8 cellular contexts compared by ENCODE assay signal in genomic region chr1:1351511-1352427, GRCh38. TPM values are rescaled to one million over a fixed set of nuclear protein-coding genes. Genes with fewer than 3 reads are reported as not detected.
DNase-seq lines count a peak whose midpoint lies in the region; ATAC-seq and TF ChIP-seq lines count a peak whose summit lies in the region.

No MANE protein-coding gene starts in this region.

- no TSS peak for BruUV-seq in IMR-90 (replicated peaks; lab: Mats Ljungman, UMichigan)

- no peak overlapping the region for H3K4me3 ChIP-seq in IMR-90 (ENCODE audit: insufficient read depth, low read depth, low read length)
- no peak overlapping the region for H3K4me3 ChIP-seq in naive thymus-derived CD4-positive, alpha-beta T cell (ENCODE audit: low read length)

- peaks cover 0 to 3% (median 0%) of the 10 kb centered on the region in 11 donors for H3K9me3 Mint-ChIP-seq in naive thymus-derived CD4-positive, alpha-beta T cell

- H3K27ac ChIP-seq in IMR-90 (ENCODE audit: insufficient read depth, low read length), result peak overlapping the region; percentile 50; the same call in 1 of the 2 replicates
- no peak overlapping the region for H3K27ac ChIP-seq in naive thymus-derived CD4-positive, alpha-beta T cell (ENCODE audit: low read depth, low read length)

- H3K36me3 Mint-ChIP-seq in naive thymus-derived CD4-positive, alpha-beta T cell, result peaks cover 0 to 2% (median 0%) of the 10 kb centered on the region in 5 donors

- H3K4ac ChIP-seq in IMR-90 (ENCODE audit: low read depth, low read length), result peak overlapping the region; percentile 39

- peak overlapping the region; percentile 59; the same call in 1 of the 2 replicates for H3K4me2 ChIP-seq in IMR-90 (ENCODE audit: low read depth, low read length)

- no peak overlapping the region for H4K91ac ChIP-seq in IMR-90 (ENCODE audit: insufficient read depth, low read depth, low read length)

- no peak overlapping the region for H2BK15ac ChIP-seq in IMR-90 (ENCODE audit: low read depth, low read length)

- H3K9ac ChIP-seq in IMR-90 (ENCODE audit: low read depth, low read length), result peak overlapping the region; percentile 25

- no peak for TF ChIP-seq CTCF in IMR-90 (conservative IDR thresholded peaks at IDR 0.05; ENCODE audit: low read depth, low read length)

- whole genome bisulfite sequencing in IMR-90 (ENCODE audit: extremely low coverage in 2 of 2, insufficient read length in 1 of 2), 2 experiments, result 43% methylated on average over 7 of the region's 29 CpGs; no CpG with 5 or more reads in 1 of the 2 experiments

- H3K9me3 ChIP-seq in IMR-90 (ENCODE audit: control insufficient read depth, insufficient read depth, low read length), result no peaks in the 10 kb centered on the region
- no peaks in the 10 kb centered on the region for H3K9me3 ChIP-seq in naive thymus-derived CD4-positive, alpha-beta T cell (ENCODE audit: control insufficient read depth in 2 of 3, low read length in 3 of 3)

- H2AK9ac ChIP-seq in IMR-90 (replicated peaks; ENCODE audit: low read depth, low read length, poor library complexity), result peak overlapping the region; percentile 82

- intact Hi-C loops in IMR-90 (cut with micrococcal nuclease), result no loop called here
- intact Hi-C loops in naive thymus-derived CD4-positive, alpha-beta T cell (cut with micrococcal nuclease), result no loop called here

- no peak overlapping the region for H3K56ac ChIP-seq in IMR-90 (ENCODE audit: extremely low read depth, insufficient read depth, low read length)

- peak overlapping the region; percentile 39; the same call in 1 of the 2 replicates for H2AK5ac ChIP-seq in IMR-90 (ENCODE audit: low read depth, low read length)

- H4K20me1 ChIP-seq in IMR-90 (ENCODE audit: insufficient read depth, low read length), result peaks cover 69% of the 10 kb centered on the region

- dilution Hi-C loops in IMR-90 (cut with HindIII; ENCODE audit: low sequenced_read_pairs, unreplicated experiment), result no loop called here

- no peak overlapping the region; the same call in 1 of the 2 replicates for H3K14ac ChIP-seq in IMR-90 (replicated peaks; ENCODE audit: low read depth, low read length)

- H4K8ac ChIP-seq in IMR-90 (ENCODE audit: low read depth in 2 of 2, low read length in 2 of 2), result peak overlapping the region; percentile 26 to 33; a peak in 1 of 4 replicates

- peaks cover 36% of the 10 kb centered on the region for H3K36me3 ChIP-seq in IMR-90 (ENCODE audit: control insufficient read depth, insufficient read depth, low read length)
- H3K36me3 ChIP-seq in naive thymus-derived CD4-positive, alpha-beta T cell (ENCODE audit: control insufficient read depth in 2 of 3, insufficient read depth in 3 of 3, low read length in 3 of 3), result no peaks in the 10 kb centered on the region

- H2BK20ac ChIP-seq in IMR-90 (ENCODE audit: low read depth, low read length), result no peak overlapping the region

- H3K23ac ChIP-seq in IMR-90 (ENCODE audit: low read depth, low read length), result no peak overlapping the region

- TF ChIP-seq POLR2A in IMR-90 (IDR thresholded peaks at IDR 0.05; ENCODE audit: low read depth, low read length), result no peak

- no peak overlapping the region for H3K18ac ChIP-seq in IMR-90 (ENCODE audit: low read depth, low read length)

- CTCF ChIA-PET in IMR-90 (lab: Yijun Ruan, JAX), result no interaction called here
- CTCF ChIA-PET in naive thymus-derived CD4-positive, alpha-beta T cell (lab: Charles Lee), result interaction anchor here (0.7 to 1.2 kb wide), 3 partner anchors 18 to 89 kb away, joined by 3 to 4 read pairs (median 3); no protein-coding TSS in a partner anchor

- H2BK120ac ChIP-seq in IMR-90 (ENCODE audit: low read depth, low read length), result no peak overlapping the region

- DNase-seq in AG08396 (ENCODE audit: low spot score), result peak; percentile 53
- peak; percentile 38 for DNase-seq in IMR-90
- DNase-seq in ecto neural progenitor cell (ENCODE audit: low spot score), result peak; percentile 65
- DNase-seq in naive thymus-derived CD4-positive, alpha-beta T cell, result no peak
- DNase-seq in superior temporal gyrus (ENCODE audit: extremely low spot score), result no peak
- no peak for DNase-seq in HuH-7 (ENCODE audit: low spot score)
- no peak for DNase-seq in T-helper 9 cell

- H3K4me1 ChIP-seq in IMR-90 (ENCODE audit: control insufficient read depth, insufficient read depth, low read length), result peaks cover 31% of the 10 kb centered on the region
- H3K4me1 ChIP-seq in naive thymus-derived CD4-positive, alpha-beta T cell (ENCODE audit: control insufficient read depth in 2 of 2, insufficient read depth in 2 of 2, low read length in 2 of 2), result peaks cover 0 to 19% of the 10 kb centered on the region in 2 donors

- peak overlapping the region; percentile 31 to 85 (median 70) for H3K4me3 Mint-ChIP-seq in naive thymus-derived CD4-positive, alpha-beta T cell

- ATAC-seq in IMR-90 (ENCODE audit: low read depth) (no peak), HG03565 (IDR thresholded peaks at IDR 0.05; ENCODE audit: unreplicated experiment) (no peak)
- no peak for ATAC-seq in naive thymus-derived CD4-positive, alpha-beta T cell

- in situ Hi-C loops in IMR-90 (cut with MboI; ENCODE audit: low sequenced_read_pairs), result no loop called here

- H4K5ac ChIP-seq in IMR-90 (ENCODE audit: low read depth, low read length), result no peak overlapping the region

- H2AFZ ChIP-seq in IMR-90 (replicated peaks; ENCODE audit: low read length, poor library complexity), result peak overlapping the region; percentile 63

- peaks cover 10 to 31% (median 24%) of the 10 kb centered on the region in 7 donors for H3K4me1 Mint-ChIP-seq in naive thymus-derived CD4-positive, alpha-beta T cell

- H3K27me3 ChIP-seq in IMR-90 (ENCODE audit: control insufficient read depth, insufficient read depth, low read length), result no peaks in the 10 kb centered on the region
- H3K27me3 ChIP-seq in naive thymus-derived CD4-positive, alpha-beta T cell (ENCODE audit: control insufficient read depth in 2 of 2, insufficient read depth in 2 of 2, low read length in 2 of 2), result peaks cover 0 to 6% of the 10 kb centered on the region in 2 donors

- H3K27ac Mint-ChIP-seq in naive thymus-derived CD4-positive, alpha-beta T cell, result peak overlapping the region in 6 of 9 donors; percentile 48 to 86 (median 66)

- POLR2A ChIA-PET in IMR-90 (lab: Charles Lee; ENCODE audit: unreplicated experiment), result interaction anchor here (0.6 to 1.0 kb wide), 2 partner anchors 24 to 391 kb away, joined by 3 read pairs; partner anchors contain the start of gene AURKAIP1
- POLR2A ChIA-PET in naive thymus-derived CD4-positive, alpha-beta T cell (lab: Charles Lee), result interaction anchor here (0.8 to 2.8 kb wide), 4 partner anchors 14 to 23 kb away, joined by 3 to 13 read pairs (median 6); partner anchors contain the start of gene AURKAIP1

- H2BK5ac ChIP-seq in IMR-90 (ENCODE audit: low read depth, low read length, poor library complexity, severe bottlenecking), result no peak overlapping the region

- no peaks in the 10 kb centered on the region for H3K9me1 ChIP-seq in IMR-90 (ENCODE audit: insufficient read depth, low read length)

- H3K27me3 Mint-ChIP-seq in naive thymus-derived CD4-positive, alpha-beta T cell, result peaks cover 0 to 26% (median 9%) of the 10 kb centered on the region in 5 donors

- TF ChIP-seq RAD21 in IMR-90 (IDR thresholded peaks at IDR 0.05; ENCODE audit: low read length), result no peak

- peaks cover 8 to 39% of the 10 kb centered on the region in 2 experiments; a peak in 3 of 4 replicates for H3K79me1 ChIP-seq in IMR-90 (ENCODE audit: low read depth in 1 of 2, low read length in 2 of 2)

TF ChIP-seq in IMR-90, 13 proteins besides CTCF, POLR2A, EP300 and RAD21 (continues in another document):
- no peak for TF ChIP-seq MXI1 (IDR thresholded peaks at IDR 0.05; ENCODE audit: borderline replicate concordance, low read depth, low read length)
- TF ChIP-seq RCOR1 (IDR thresholded peaks at IDR 0.05; ENCODE audit: insufficient replicate concordance, low read length), result no peak
- no peak for TF ChIP-seq FOS (IDR thresholded peaks at IDR 0.05; ENCODE audit: low read depth, low read length)
- TF ChIP-seq NFE2L2 (IDR thresholded peaks at IDR 0.05; ENCODE audit: low read depth, low read length), result no peak
- no peak for TF ChIP-seq CEBPB (IDR thresholded peaks at IDR 0.05; ENCODE audit: low read depth, low read length)

RNA-seq across cellular contexts. Expression of gene DVL1, which starts 2.6 kb away (rescaled TPM):
- 27.2 and 27.5 TPM in 2 replicates for total RNA-seq in IMR-90 (2012; rRNA removed)
- 35.9 and 47.6 TPM in 2 replicates for polyA plus RNA-seq in IMR-90 (2012; rRNA removed)
- 17.5 and 35.8 TPM in 2 replicates for polyA plus RNA-seq in IMR-90 (2012; cell fraction: cytosol; rRNA removed)
- 176 and 462 TPM in 2 replicates for polyA plus RNA-seq in IMR-90 (2012; cell fraction: nucleus; rRNA removed; ENCODE audit: low replicate concordance)
- 10 to 100 TPM; 40.2 to 54.9 (median 45.9) TPM for total RNA-seq in naive thymus-derived CD4-positive, alpha-beta T cell
- 1 to 10 TPM in 1 of 2 donors, under 1 TPM in 1; 0.78 to 1.1 TPM for polyA plus RNA-seq in naive thymus-derived CD4-positive, alpha-beta T cell

RNA-seq across cellular contexts. Expression of gene MXRA8, which starts 6.6 kb away (rescaled TPM):
- 92.5 and 97.8 TPM in 2 replicates for total RNA-seq in IMR-90 (2012; rRNA removed)
- polyA plus RNA-seq in IMR-90 (2012; rRNA removed), result 469 and 502 TPM in 2 replicates
- polyA plus RNA-seq in IMR-90 (2012; cell fraction: cytosol; rRNA removed), result 392 and 634 TPM in 2 replicates
- polyA plus RNA-seq in IMR-90 (2012; cell fraction: nucleus; rRNA removed; ENCODE audit: low replicate concordance), result 1,013 and 2,455 TPM in 2 replicates
- total RNA-seq in naive thymus-derived CD4-positive, alpha-beta T cell, result 1 to 10 TPM in 3 of 5 experiments, under 1 TPM in 2; 0.39 to 2.2 (median 1.0) TPM
- under 1 TPM; 0.41 to 0.66 TPM for polyA plus RNA-seq in naive thymus-derived CD4-positive, alpha-beta T cell

RNA-seq across cellular contexts. Expression of gene TAS1R3, which starts 20.7 kb away (rescaled TPM):
- under 0.01 TPM in 1 of 2 replicates, not detected in the other for total RNA-seq in IMR-90 (2012; rRNA removed)
- 0.05 and 0.06 TPM in 2 replicates for polyA plus RNA-seq in IMR-90 (2012; rRNA removed)
- 0.04 TPM in 1 of 2 replicates, not detected in the other for polyA plus RNA-seq in IMR-90 (2012; cell fraction: cytosol; rRNA removed)
- 0.56 and 1.9 TPM in 2 replicates for polyA plus RNA-seq in IMR-90 (2012; cell fraction: nucleus; rRNA removed; ENCODE audit: low replicate concordance)
- 1 to 10 TPM; 1.1 to 2.6 (median 1.8) TPM for total RNA-seq in naive thymus-derived CD4-positive, alpha-beta T cell
- under 1 TPM in 1 of 2 donors, not detected in 1; 0.32 TPM for polyA plus RNA-seq in naive thymus-derived CD4-positive, alpha-beta T cell

RNA-seq across cellular contexts. Expression of gene AURKAIP1, which starts 23.2 kb away (rescaled TPM):
- total RNA-seq in IMR-90 (2012; rRNA removed), result 45.7 and 63.0 TPM in 2 replicates
- polyA plus RNA-seq in IMR-90 (2012; rRNA removed), result 107 and 129 TPM in 2 replicates
- 140 and 151 TPM in 2 replicates for polyA plus RNA-seq in IMR-90 (2012; cell fraction: cytosol; rRNA removed)
- polyA plus RNA-seq in IMR-90 (2012; cell fraction: nucleus; rRNA removed; ENCODE audit: low replicate concordance), result 73.9 and 142 TPM in 2 replicates
- total RNA-seq in naive thymus-derived CD4-positive, alpha-beta T cell, result 100 to 1,000 TPM in 1 of 5 experiments, 10 to 100 TPM in 4; 53.8 to 107 (median 64.5) TPM
- 100 to 1,000 TPM; 135 to 160 TPM for polyA plus RNA-seq in naive thymus-derived CD4-positive, alpha-beta T cell

RNA-seq across cellular contexts. Expression of gene CPTP, which starts 27.2 kb away (rescaled TPM):
- 2.7 and 3.1 TPM in 2 replicates for total RNA-seq in IMR-90 (2012; rRNA removed)
- polyA plus RNA-seq in IMR-90 (2012; rRNA removed), result 12.1 and 15.4 TPM in 2 replicates
- 7.4 and 21.9 TPM in 2 replicates for polyA plus RNA-seq in IMR-90 (2012; cell fraction: cytosol; rRNA removed)
- polyA plus RNA-seq in IMR-90 (2012; cell fraction: nucleus; rRNA removed; ENCODE audit: low replicate concordance), result 5.6 and 16.7 TPM in 2 replicates
- total RNA-seq in naive thymus-derived CD4-positive, alpha-beta T cell, result 10 to 100 TPM; 11.5 to 29.3 (median 19.1) TPM
- polyA plus RNA-seq in naive thymus-derived CD4-positive, alpha-beta T cell, result 10 to 100 TPM; 17.7 to 26.5 TPM

Comparison
In these comparisons a context has a peak if more than half of its experiments do, and no peak if none do; other contexts are left out.
1. DNase-seq: peak in AG08396 (single experiment), IMR-90 (single experiment) and ecto neural progenitor cell (single experiment); none in naive thymus-derived CD4-positive, alpha-beta T cell (0 of 9), superior temporal gyrus (single experiment), HuH-7 (single experiment) and T-helper 9 cell (single experiment).
2. RNA of gene MXRA8, which starts 6.6 kb away (total RNA-seq): 92.5 to 97.8 TPM in IMR-90; 0.39 to 2.2 TPM in naive thymus-derived CD4-positive, alpha-beta T cell; every median in the first group is over 10 times any median in the second.